In genomic region chr4:173334891-173335754, GRCh38 we compare ENCODE assay signal across 8 cellular contexts. TPM values are rescaled to one million over a fixed set of nuclear protein-coding genes. Genes with fewer than 3 reads are reported as not detected.
DNase-seq lines count a peak whose midpoint lies in the region; ATAC-seq lines count a peak whose summit lies in the region.

No MANE protein-coding gene starts in this region.

- peaks cover 45% of the 10 kb centered on the region for H3K4me1 ChIP-seq in BLaER1

- peaks cover 34% of the 10 kb centered on the region for H4K20me1 ChIP-seq in BLaER1

- DNase-seq in NCI-H1930 (lab: John Stamatoyannopoulos, UW) (peak; percentile 81 to 86), T-helper 2 cell (peak in 4 of 5 experiments; percentile 3 to 79 (median 12)), dedifferentiated amniotic fluid mesenchymal stem cell (ENCODE audit: extremely low spot score) (peak; percentile 18), left lobe of liver (ENCODE audit: low spot score) (peak; percentile 66)
- DNase-seq in stimulated activated CD4-positive, alpha-beta T cell treated with anti-CD3 and anti-CD28 coated beads, TNF-alpha, amount 100 ng/mL, for 48 hours (ENCODE audit: low read depth in 3 of 3): peak; percentile 8 to 38 (median 15)

- H3K4me2 ChIP-seq in BLaER1: peak overlapping the region; percentile 84

- H3K9me3 ChIP-seq in BLaER1: no peaks in the 10 kb centered on the region

- H3K9ac ChIP-seq in BLaER1: peak overlapping the region; percentile 100

- H3K36me3 ChIP-seq in BLaER1: peaks cover 26% of the 10 kb centered on the region

- peak overlapping the region; percentile 99 for H3K4me3 ChIP-seq in BLaER1

- ATAC-seq in GM18868 (IDR thresholded peaks at IDR 0.05; ENCODE audit: unreplicated experiment) (peak; percentile 32), HG03060 (IDR thresholded peaks at IDR 0.05; ENCODE audit: low read depth, unreplicated experiment) (peak; percentile 21), left lobe of liver (peak; percentile 59)

- H3K27ac ChIP-seq in BLaER1: peak overlapping the region; percentile 97

- no peaks in the 10 kb centered on the region for H3K27me3 ChIP-seq in BLaER1

RNA-seq across cellular contexts. Expression of gene HMGB2, which starts 1.0 kb away (rescaled TPM):
- 4.8 TPM for total RNA-seq in left lobe of liver

RNA-seq across cellular contexts. Expression of gene SAP30, which starts 35.6 kb away (rescaled TPM):
- 3.8 TPM for total RNA-seq in left lobe of liver

Comparison
In these comparisons a context has a peak if more than half of its experiments do, and no peak if none do; other contexts are left out.
1. Peak in every context shown above with its lines: DNase-seq, ATAC-seq, H3K4me3 ChIP-seq and H3K27ac ChIP-seq.
2. DNase-seq: peak in every context shown above with its lines; median percentile 84 in NCI-H1930; 66 in left lobe of liver; 18 in dedifferentiated amniotic fluid mesenchymal stem cell; 15 in stimulated activated CD4-positive, alpha-beta T cell treated with anti-CD3 and anti-CD28 coated beads, TNF-alpha, amount 100 ng/mL, for 48 hours; 12 in T-helper 2 cell.